In the genomic region with DNA sequence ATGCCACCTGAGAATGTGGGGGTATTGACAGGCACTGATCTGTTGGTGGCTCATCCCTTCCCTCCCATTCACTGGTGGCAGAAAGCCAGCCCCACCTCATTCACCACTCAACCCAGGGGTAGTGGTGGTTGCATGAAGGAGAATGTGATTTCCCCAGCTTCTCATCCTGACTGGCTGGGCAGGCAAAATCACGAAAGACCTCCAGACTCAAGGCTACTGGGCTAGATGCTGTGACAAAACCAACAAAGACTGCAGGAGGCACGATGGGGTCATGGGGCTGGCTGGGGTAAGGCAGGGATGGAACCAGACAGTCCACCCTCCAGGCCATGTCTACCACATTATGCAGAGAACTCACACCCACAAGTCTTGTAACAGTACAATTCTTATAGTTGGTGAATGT, we compare ENCODE assay signal across 8 cellular contexts. TPM values are rescaled to one million over a fixed set of nuclear protein-coding genes. Genes with fewer than 3 reads are reported as not detected.
DNase-seq lines count a peak whose midpoint lies in the region; ATAC-seq and TF ChIP-seq lines count a peak whose summit lies in the region.
"Had no signal": no experiment of that assay in that cellular context is flagged by ENCODE, and none has a peak within 500 bp of the region (broad histone marks: within the 10 kb centered on the region; RNA-seq: fewer than 3 reads in every experiment).

No MANE protein-coding gene starts in this region.

- H3K4me1 Mint-ChIP-seq in activated T-helper 17 cell treated with anti-CD3 and anti-CD28 coated beads, Interleukin-2, amount 50 U/mL, for 72 hours, result peaks cover 7% of the 10 kb centered on the region

- ATAC-seq in GM19328 (IDR thresholded peaks at IDR 0.05; ENCODE audit: unreplicated experiment) (peak; percentile 5), HG02943 (IDR thresholded peaks at IDR 0.05; ENCODE audit: low read depth, unreplicated experiment) (peak; percentile 31), lung (ENCODE audit: insufficient read depth, low FRiP score) (no peak)
- ATAC-seq in activated T-helper 17 cell treated with anti-CD3 and anti-CD28 coated beads, Interleukin-2, amount 50 U/mL, for 72 hours (replicated peaks), result peak; percentile 34

- H3K27me3 ChIP-seq in lung (ENCODE audit: control insufficient read depth, insufficient read depth), result no peaks in the 10 kb centered on the region

- H3K36me3 ChIP-seq in lung (ENCODE audit: control insufficient read depth in 2 of 2, insufficient read depth in 2 of 2, low read length in 2 of 2), result peaks cover 2 to 7% of the 10 kb centered on the region in 2 donors

- H3K27ac Mint-ChIP-seq in activated T-helper 17 cell treated with anti-CD3 and anti-CD28 coated beads, Interleukin-2, amount 50 U/mL, for 72 hours, result peak overlapping the region; percentile 77

- WGBS in lung, 2 donors, result 19 to 31% methylated on average over 2 of the region's 2 CpGs

- no peak for DNase-seq in lung (ENCODE audit: low spot score)
- no peak for DNase-seq in NK-92 treated with Interleukin-12 subunit alpha and Interleukin-12 subunit beta, amount 100 ng/mL, for 24 hours (lab: John Stamatoyannopoulos, UW)
- no peak for DNase-seq in superior temporal gyrus (ENCODE audit: extremely low spot score)
- DNase-seq in NCI-H524 treated with DMSO at 0.1 percent for 48 hours (lab: John Stamatoyannopoulos, UW), result no peak

- no peaks in the 10 kb centered on the region for H3K9me3 Mint-ChIP-seq in activated T-helper 17 cell treated with anti-CD3 and anti-CD28 coated beads, Interleukin-2, amount 50 U/mL, for 72 hours

- no peaks in the 10 kb centered on the region for H3K36me3 Mint-ChIP-seq in activated T-helper 17 cell treated with anti-CD3 and anti-CD28 coated beads, Interleukin-2, amount 50 U/mL, for 72 hours (ENCODE audit: low read depth)

- peak overlapping the region; percentile 85 for H3K4me3 Mint-ChIP-seq in activated T-helper 17 cell treated with anti-CD3 and anti-CD28 coated beads, Interleukin-2, amount 50 U/mL, for 72 hours

- TF ChIP-seq CTCF in lung (IDR thresholded peaks at IDR 0.05; ENCODE audit: control extremely low read depth, extremely low read depth), result no peak

- H3K4me1 ChIP-seq in lung (ENCODE audit: control insufficient read depth in 2 of 2, insufficient read depth in 2 of 2, low read length in 2 of 2), result peaks cover 11 to 24% of the 10 kb centered on the region in 2 donors

- H3K27me3 Mint-ChIP-seq in activated T-helper 17 cell treated with anti-CD3 and anti-CD28 coated beads, Interleukin-2, amount 50 U/mL, for 72 hours, result no peaks in the 10 kb centered on the region

- no peaks in the 10 kb centered on the region for H3K9me3 ChIP-seq in lung (ENCODE audit: control insufficient read depth in 2 of 2, insufficient read depth in 1 of 2, low read length in 1 of 2)
- H3K9me3 ChIP-seq: mucosa of descending colon had no signal

- H3K4me3 ChIP-seq in lung, result no peak overlapping the region
- H3K4me3 ChIP-seq: mucosa of descending colon had no signal

- peak overlapping the region; percentile 47 to 79 for H3K27ac ChIP-seq in lung (ENCODE audit: low read depth in 1 of 2, low read length in 1 of 2)

RNA-seq across cellular contexts. Expression of a gene that starts 33.9 kb away (rescaled TPM):
- total RNA-seq in activated T-helper 17 cell treated with anti-CD3 and anti-CD28 coated beads, Interleukin-2, amount 50 U/mL, for 72 hours, result 1 to 10 TPM; 1.4 to 2.6 TPM
- 100 to 1,000 TPM; 304 to 544 TPM for total RNA-seq in lung
- polyA plus RNA-seq in lung, result 10 to 100 TPM; 24.9 to 79.0 TPM

Comparison
In these comparisons a context has a peak if more than half of its experiments do, and no peak if none do; other contexts are left out.
1. RNA of a gene that starts 33.9 kb away (total RNA-seq): 304 to 544 TPM in lung; 1.4 to 2.6 TPM in activated T-helper 17 cell treated with anti-CD3 and anti-CD28 coated beads, Interleukin-2, amount 50 U/mL, for 72 hours; every median in the first group is over 10 times any median in the second.